ENCODE assay signal across 8 cellular contexts in the genomic region with DNA sequence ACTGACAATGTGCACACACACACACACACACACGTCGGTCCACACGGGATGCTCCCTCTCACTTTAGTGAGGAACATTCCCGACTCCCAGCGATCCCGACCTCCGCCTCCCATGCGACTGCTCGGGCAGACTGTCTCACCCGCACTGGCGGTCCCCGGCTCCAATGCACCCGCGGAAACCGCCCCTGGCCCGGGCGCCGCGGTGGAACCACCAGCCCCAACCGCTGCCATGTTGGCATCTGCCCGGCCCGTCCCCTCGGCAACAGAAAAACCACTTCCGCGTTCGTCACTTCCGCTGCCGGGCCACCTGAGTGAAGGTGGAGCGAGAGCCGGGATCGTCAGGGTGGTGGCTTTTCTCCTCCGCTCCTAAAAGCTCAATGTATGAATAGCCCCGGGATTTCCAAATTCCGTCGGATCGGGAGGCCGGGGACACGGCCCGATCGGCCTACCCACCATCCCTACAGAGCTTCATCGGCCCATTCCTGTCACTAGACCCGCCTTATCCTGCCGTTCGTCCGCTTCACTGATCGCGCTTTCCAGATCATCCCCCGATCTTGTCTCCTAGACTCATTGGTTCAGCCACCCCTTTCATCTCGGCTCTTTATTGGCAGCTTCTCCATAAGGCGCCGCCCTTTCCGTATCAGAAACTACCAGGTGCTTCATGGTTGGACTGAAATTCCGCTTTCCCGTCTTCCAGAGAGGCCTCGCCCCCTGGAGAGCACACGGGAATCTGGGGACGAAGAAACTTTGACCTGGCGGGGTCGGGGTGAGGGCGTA.
DNase-seq lines count a peak whose midpoint lies in the region; ATAC-seq and TF ChIP-seq lines count a peak whose summit lies in the region.

TSS of gene SLC35A2 (minus strand) at position 240 of the 776 bp plus-strand sequence. CDS start at position 230, 10 bp downstream.

- ATAC-seq in GM19035 (IDR thresholded peaks at IDR 0.05; ENCODE audit: unreplicated experiment) (peak; percentile 72), HG03432 (IDR thresholded peaks at IDR 0.05; ENCODE audit: unreplicated experiment) (peak; percentile 86)

- peak; percentile 75 for DNase-seq in AG08396 (ENCODE audit: low spot score)
- DNase-seq in NCI-H526 (lab: John Stamatoyannopoulos, UW), result peak; percentile 85 to 91
- DNase-seq in activated CD4-positive, alpha-beta T cell treated with anti-CD3 and anti-CD28 coated beads for 4 hours, result peak; percentile 81 to 85
- DNase-seq in choroid plexus epithelial cell (ENCODE audit: low read depth), result peak; percentile 83
- DNase-seq in kidney tubule cell (ENCODE audit: low spot score), result peak; percentile 89
- peak; percentile 54 to 65 for DNase-seq in stimulated activated CD4-positive, alpha-beta T cell treated with anti-CD3 and anti-CD28 coated beads, Interleukin-1b, Interleukin-23, amount 100 ng/mL, for 1 hour (ENCODE audit: low read depth in 2 of 2)

- peak within 1 kb of the TSS; percentile 80 for H3K4me3 ChIP-seq in choroid plexus epithelial cell (ENCODE audit: low read depth, low read length)

- no peak for TF ChIP-seq CTCF in choroid plexus epithelial cell (conservative IDR thresholded peaks at IDR 0.05; ENCODE audit: low read depth, low read length)

Comparison
In these comparisons a context has a peak if more than half of its experiments do, and no peak if none do; other contexts are left out.
1. Peak in every context shown above with its lines: DNase-seq, ATAC-seq and H3K4me3 ChIP-seq.